In the genomic region with DNA sequence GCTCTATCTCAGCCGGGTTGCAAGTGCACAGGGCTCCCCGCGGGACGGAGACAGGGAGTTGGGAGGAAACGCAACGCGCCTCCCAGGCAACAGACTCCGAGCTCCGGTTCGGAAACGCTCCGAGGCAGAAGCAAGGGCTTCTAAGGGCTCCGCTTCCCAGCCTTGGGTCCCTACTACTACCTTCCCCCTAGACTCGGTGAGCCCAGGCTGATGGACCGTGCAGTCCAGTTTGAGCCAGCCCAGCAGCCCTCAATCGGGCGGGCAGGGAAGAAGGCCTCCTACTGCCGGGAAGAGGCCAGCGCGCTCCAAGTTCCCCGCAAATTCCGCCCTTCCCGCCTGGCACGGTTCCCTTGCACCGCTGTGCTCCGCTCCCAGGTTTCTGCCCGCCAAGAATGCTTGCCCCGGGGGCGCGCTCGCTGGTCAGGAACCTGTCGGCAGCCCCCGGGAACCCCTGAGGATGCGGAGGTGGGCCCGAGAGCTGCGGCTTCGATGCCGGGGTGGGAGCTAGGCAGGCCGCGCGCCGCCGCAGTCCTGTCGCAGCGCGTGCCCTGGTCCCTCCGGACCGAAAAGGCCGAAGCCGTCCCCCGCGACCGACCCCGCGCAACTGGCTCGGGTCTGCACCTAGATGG, we compare ENCODE assay signal across 7 cellular contexts.
DNase-seq lines count a peak whose midpoint lies in the region; ATAC-seq and TF ChIP-seq lines count a peak whose summit lies in the region.

No MANE protein-coding gene starts in this region.

- peak overlapping the region; percentile 85 for H3K27ac Mint-ChIP-seq in stimulated activated naive B cell treated with anti-CD40 and anti-IgM and Interleukin-4, amounts not matched to agents 10 μg/mL and 1 μg/mL and 100 μg/mL, for 72 hours

- no peaks in the 10 kb centered on the region for H3K27me3 Mint-ChIP-seq in stimulated activated naive B cell treated with anti-CD40 and anti-IgM and Interleukin-4, amounts not matched to agents 10 μg/mL and 1 μg/mL and 100 μg/mL, for 72 hours

- TF ChIP-seq CTCF in GM12865 (IDR thresholded peaks at IDR 0.05; ENCODE audit: insufficient read depth, low read depth, low read length, missing control alignments) (no peak), LNCaP clone FGC (IDR thresholded peaks at IDR 0.05; ENCODE audit: control insufficient read depth, extremely low read depth, insufficient read depth) (no peak)

- H3K4me3 ChIP-seq in GM12865 (ENCODE audit: low read depth, low read length) (peak overlapping the region; percentile 61), LNCaP clone FGC (ENCODE audit: low read depth, low read length) (0 out of 2 replicates have a peak overlapping the region, but pooled peaks have one; percentile 15)

- peaks cover 10 to 12% of the 10 kb centered on the region in 2 donors for H3K9me3 Mint-ChIP-seq in stimulated activated naive B cell treated with anti-CD40 and anti-IgM and Interleukin-4, amounts not matched to agents 10 μg/mL and 1 μg/mL and 100 μg/mL, for 72 hours

- DNase-seq in GM12865 (ENCODE audit: low read depth) (peak; percentile 22), LNCaP clone FGC (ENCODE audit: low read depth) (no peak), erythroblast (lab: John Stamatoyannopoulos, UW) (peak; percentile 77 to 87), midbrain (lab: John Stamatoyannopoulos, UW) (peak; percentile 66)
- peak; percentile 37 for DNase-seq in activated CD8-positive, alpha-beta memory T cell treated with anti-CD3 and anti-CD28 coated beads, Interleukin-2, amount 50 U/mL, for 4 hours
- DNase-seq in stimulated activated naive B cell treated with anti-CD40 and anti-IgM and Interleukin-4, amounts not matched to agents 10 μg/mL and 1 μg/mL and 100 μg/mL, for 72 hours, result peak; percentile 27

- H3K36me3 Mint-ChIP-seq in stimulated activated naive B cell treated with anti-CD40 and anti-IgM and Interleukin-4, amounts not matched to agents 10 μg/mL and 1 μg/mL and 100 μg/mL, for 72 hours, result peaks cover 12 to 17% of the 10 kb centered on the region in 2 donors

- peak; percentile 46 for ATAC-seq in GM21737 (IDR thresholded peaks at IDR 0.05; ENCODE audit: unreplicated experiment)
- peak; percentile 69 to 71 for ATAC-seq in stimulated activated naive B cell treated with anti-CD40 and anti-IgM and Interleukin-4, amounts not matched to agents 10 μg/mL and 1 μg/mL and 100 μg/mL, for 72 hours (replicated peaks)

- H3K4me3 Mint-ChIP-seq in stimulated activated naive B cell treated with anti-CD40 and anti-IgM and Interleukin-4, amounts not matched to agents 10 μg/mL and 1 μg/mL and 100 μg/mL, for 72 hours, result peak overlapping the region; percentile 87 to 92

- H3K4me1 Mint-ChIP-seq in stimulated activated naive B cell treated with anti-CD40 and anti-IgM and Interleukin-4, amounts not matched to agents 10 μg/mL and 1 μg/mL and 100 μg/mL, for 72 hours, result peaks cover 7 to 16% of the 10 kb centered on the region in 2 donors

- no peak for TF ChIP-seq POLR2A in erythroblast (IDR thresholded peaks at IDR 0.05; ENCODE audit: low read length)
